ENCODE assay signal across 21 cellular contexts in genomic region chr16:66225696-66226095, GRCh38.
DNase-seq lines count a peak whose midpoint lies in the region; ATAC-seq, FAIRE-seq and TF ChIP-seq lines count a peak whose summit lies in the region.
"Had no signal": no experiment of that assay in that cellular context is flagged by ENCODE, and none has a peak within 500 bp of the region (broad histone marks: within the 10 kb centered on the region; RNA-seq: fewer than 3 reads in every experiment).

No MANE protein-coding gene starts in this region.

- DNase-seq in endodermal cell (peak; percentile 48), sciatic nerve (ENCODE audit: low spot score) (peak; percentile 54), D721Med (ENCODE audit: insufficient read length, low spot score) (no peak)
- DNase-seq in activated T-cell treated with anti-CD3 and anti-CD28 coated beads, Interleukin-2, amount 50 U/mL, for 48 hours, result no peak
- DNase-seq in stimulated activated naive CD8-positive, alpha-beta T cell treated with anti-CD3 and anti-CD28 coated beads, Interleukin-15, amount 100 ng/mL, for 72 hours, result no peak
- DNase-seq: 8988T; ACHN; BE2C; Calu3; CD4-positive, alpha-beta T cell; CD8-positive, alpha-beta T cell; DMS79 treated with DMSO at 0.1 percent for 48 hours; GF-D8 had no signal

- H3K9me3 Mint-ChIP-seq in endodermal cell, result no peaks in the 10 kb centered on the region
- no peaks in the 10 kb centered on the region for H3K9me3 Mint-ChIP-seq in stimulated activated naive CD8-positive, alpha-beta T cell treated with anti-CD3 and anti-CD28 coated beads, Interleukin-15, amount 100 ng/mL, for 72 hours
- H3K9me3 Mint-ChIP-seq: CD4-positive, alpha-beta T cell; CD8-positive, alpha-beta T cell had no signal

- H3K4me3 ChIP-seq in endodermal cell (ENCODE audit: low read length) (no peak overlapping the region), neutrophil (ENCODE audit: low read depth in 1 of 2, low read length in 1 of 2) (no peak overlapping the region)
- H3K4me3 ChIP-seq: BLaER1 had no signal

- H3K36me3 ChIP-seq in endodermal cell (ENCODE audit: control insufficient read depth, insufficient read depth, low read length) (no peaks in the 10 kb centered on the region), neutrophil (no peaks in the 10 kb centered on the region)
- H3K36me3 ChIP-seq: BE2C, BLaER1 had no signal

- no peak overlapping the region for H3K9ac ChIP-seq in endodermal cell (ENCODE audit: extremely low read depth, low read length, poor library complexity, severe bottlenecking)
- H3K9ac ChIP-seq: BLaER1 had no signal

- H3K9me3 ChIP-seq in endodermal cell (ENCODE audit: control insufficient read depth, low read length) (no peaks in the 10 kb centered on the region), neutrophil (no peaks in the 10 kb centered on the region)
- H3K9me3 ChIP-seq: BE2C, BLaER1, Caco-2 had no signal

- ATAC-seq in sciatic nerve, result no peak
- no peak for ATAC-seq in stimulated activated naive CD8-positive, alpha-beta T cell treated with anti-CD3 and anti-CD28 coated beads, Interleukin-15, amount 100 ng/mL, for 72 hours
- ATAC-seq: CD8-positive, alpha-beta T cell had no signal

- H3K36me3 Mint-ChIP-seq in endodermal cell (ENCODE audit: low read depth), result no peaks in the 10 kb centered on the region
- H3K36me3 Mint-ChIP-seq: CD8-positive, alpha-beta T cell had no signal

- H3K27me3 ChIP-seq in endodermal cell (ENCODE audit: control insufficient read depth, insufficient read depth, low read length, poor library complexity, severe bottlenecking), result peaks cover 50% of the 10 kb centered on the region
- no peaks in the 10 kb centered on the region for H3K27me3 ChIP-seq in neutrophil
- H3K27me3 ChIP-seq: BE2C, BLaER1 had no signal

- H3K27me3 Mint-ChIP-seq in endodermal cell (ENCODE audit: insufficient read depth), result peaks cover 54% of the 10 kb centered on the region
- H3K27me3 Mint-ChIP-seq in stimulated activated naive CD8-positive, alpha-beta T cell treated with anti-CD3 and anti-CD28 coated beads, Interleukin-15, amount 100 ng/mL, for 72 hours, result peaks cover 14% of the 10 kb centered on the region
- H3K27me3 Mint-ChIP-seq: CD4-positive, alpha-beta T cell had no signal

- no peaks in the 10 kb centered on the region for H3K4me1 ChIP-seq in endodermal cell (ENCODE audit: control insufficient read depth, insufficient read depth, low read length)
- H3K4me1 ChIP-seq in neutrophil (ENCODE audit: control insufficient read depth in 1 of 2, insufficient read depth in 1 of 2, low read depth in 1 of 2, low read length in 1 of 2), result peaks cover 87 to 90% of the 10 kb centered on the region in 2 experiments
- H3K4me1 ChIP-seq: BE2C, Caco-2 had no signal

- peaks cover 17% of the 10 kb centered on the region for H3K4me1 Mint-ChIP-seq in endodermal cell
- peaks cover 4% of the 10 kb centered on the region for H3K4me1 Mint-ChIP-seq in stimulated activated naive CD8-positive, alpha-beta T cell treated with anti-CD3 and anti-CD28 coated beads, Interleukin-15, amount 100 ng/mL, for 72 hours

- TF ChIP-seq CTCF in endodermal cell (conservative IDR thresholded peaks at IDR 0.05), result no peak
- no peak for TF ChIP-seq CTCF in neutrophil (IDR thresholded peaks at IDR 0.05)
- TF ChIP-seq CTCF in D721Med (IDR thresholded peaks at IDR 0.05; ENCODE audit: insufficient read depth, missing control alignments), result no peak

- intact Hi-C loops in sciatic nerve (cut with DNase I), result no loop called here

- 82 to 90% methylated on average over 3 to 5 of the region's 5 CpGs for WGBS in endodermal cell (ENCODE audit: insufficient coverage in 1 of 2, insufficient read length in 1 of 2), 2 experiments

- no peak overlapping the region for H3K27ac Mint-ChIP-seq in endodermal cell
- H3K27ac Mint-ChIP-seq in stimulated activated naive CD8-positive, alpha-beta T cell treated with anti-CD3 and anti-CD28 coated beads, Interleukin-15, amount 100 ng/mL, for 72 hours, result no peak overlapping the region
- H3K27ac Mint-ChIP-seq: CD4-positive, alpha-beta T cell; CD8-positive, alpha-beta T cell had no signal

- H3K4me3 Mint-ChIP-seq in endodermal cell, result no peak overlapping the region
- H3K4me3 Mint-ChIP-seq in stimulated activated naive CD8-positive, alpha-beta T cell treated with anti-CD3 and anti-CD28 coated beads, Interleukin-15, amount 100 ng/mL, for 72 hours, result no peak overlapping the region
- H3K4me3 Mint-ChIP-seq: CD4-positive, alpha-beta T cell; CD8-positive, alpha-beta T cell had no signal

- FAIRE-seq in D721Med (lab: Jason Lieb, UNC), result no peak
- FAIRE-seq: A204.1, G401.6, GM12891, GM19239 had no signal

- no peak overlapping the region for H3K27ac ChIP-seq in endodermal cell (ENCODE audit: low read depth, low read length)
- H3K27ac ChIP-seq in neutrophil, result peak overlapping the region; percentile 93
- H3K27ac ChIP-seq: C4-2B had no signal

Comparison
In these comparisons a context has a peak if more than half of its experiments do, and no peak if none do; other contexts are left out.
1. DNase-seq: peak in endodermal cell (single experiment) and sciatic nerve (single experiment); none in activated T-cell treated with anti-CD3 and anti-CD28 coated beads, Interleukin-2, amount 50 U/mL, for 48 hours (0 of 2), D721Med (single experiment) and stimulated activated naive CD8-positive, alpha-beta T cell treated with anti-CD3 and anti-CD28 coated beads, Interleukin-15, amount 100 ng/mL, for 72 hours (0 of 2).